Comparison of ENCODE assay signal across 8 cellular contexts in genomic region chr9:96417610-96418073, GRCh38. TPM values are rescaled to one million over a fixed set of nuclear protein-coding genes. Genes with fewer than 3 reads are reported as not detected.
DNase-seq lines count a peak whose midpoint lies in the region; ATAC-seq, FAIRE-seq and TF ChIP-seq lines count a peak whose summit lies in the region.

No MANE protein-coding gene starts in this region.

- ATAC-seq in GM18867 (IDR thresholded peaks at IDR 0.05; ENCODE audit: unreplicated experiment) (peak; percentile 1), GM21360 (IDR thresholded peaks at IDR 0.05; ENCODE audit: unreplicated experiment) (no peak)

- peaks cover 37% of the 10 kb centered on the region for H3K36me3 ChIP-seq in KOPT-K1 (ENCODE audit: insufficient read depth, low read length)
- no peaks in the 10 kb centered on the region for H3K36me3 ChIP-seq in astrocyte (ENCODE audit: insufficient read depth, low read length)
- H3K36me3 ChIP-seq in kidney (ENCODE audit: control insufficient read depth in 1 of 2, insufficient read depth in 2 of 2, low read length in 2 of 2), result no peaks in the 10 kb centered on the region

- no peaks in the 10 kb centered on the region for H3K36me3 Mint-ChIP-seq in astrocyte (ENCODE audit: low read depth, unreplicated experiment)

- H3K27ac ChIP-seq in KOPT-K1 (ENCODE audit: low read depth, low read length, poor library complexity, severe bottlenecking) (peak overlapping the region; percentile 100), astrocyte (ENCODE audit: low read depth, low read length) (peak overlapping the region; percentile 88), kidney (ENCODE audit: low read depth in 2 of 2, low read length in 2 of 2) (peak overlapping the region; percentile 71 to 91)

- peak overlapping the region; percentile 94 for H3K4me2 ChIP-seq in astrocyte (ENCODE audit: low read length)

- peaks cover 19% of the 10 kb centered on the region for H3K4me1 Mint-ChIP-seq in astrocyte (ENCODE audit: low read depth, unreplicated experiment)

- peak overlapping the region; percentile 91 for H2AFZ ChIP-seq in astrocyte (ENCODE audit: low read depth, low read length)

- TF ChIP-seq CTCF in astrocyte (IDR thresholded peaks at IDR 0.05; ENCODE audit: insufficient read depth, low read depth, low read length), result no peak
- no peak for TF ChIP-seq CTCF in kidney (IDR thresholded peaks at IDR 0.05; ENCODE audit: borderline replicate concordance, extremely low read depth, insufficient read depth)

- peaks cover 37% of the 10 kb centered on the region for H3K79me2 ChIP-seq in astrocyte (ENCODE audit: insufficient read depth, low read length)

- peak overlapping the region; percentile 85 for H3K9ac ChIP-seq in astrocyte (ENCODE audit: low read length)
- H3K9ac ChIP-seq in kidney (ENCODE audit: low read length in 2 of 2), result peak overlapping the region in 1 of 2 donors; percentile 65

- H4K20me1 ChIP-seq in astrocyte (ENCODE audit: insufficient read depth, low read length), result peaks cover 3% of the 10 kb centered on the region

- intact Hi-C loops in kidney (cut with DNase I), result no loop called here

- H3K4me1 ChIP-seq in astrocyte (ENCODE audit: insufficient read depth, low read length) (peaks cover 25% of the 10 kb centered on the region), kidney (ENCODE audit: control insufficient read depth in 1 of 2, insufficient read depth in 1 of 2, low read depth in 1 of 2, low read length in 2 of 2) (peaks cover 17 to 20% of the 10 kb centered on the region in 2 donors)

- no peaks in the 10 kb centered on the region for H3K27me3 Mint-ChIP-seq in astrocyte (ENCODE audit: low read depth, unreplicated experiment)

- H3K9me3 Mint-ChIP-seq in astrocyte (ENCODE audit: unreplicated experiment), result no peaks in the 10 kb centered on the region

- no peaks in the 10 kb centered on the region for H3K9me3 ChIP-seq in KOPT-K1 (ENCODE audit: insufficient read depth, low read length, poor library complexity, severe bottlenecking)
- no peaks in the 10 kb centered on the region for H3K9me3 ChIP-seq in astrocyte (ENCODE audit: insufficient read depth, low read depth, low read length)
- H3K9me3 ChIP-seq in kidney (ENCODE audit: control insufficient read depth in 1 of 2, low read length in 2 of 2), result no peaks in the 10 kb centered on the region

- H3K27ac Mint-ChIP-seq in astrocyte (ENCODE audit: unreplicated experiment), result no peak overlapping the region

- peak overlapping the region; percentile 87 for H3K4me3 ChIP-seq in astrocyte (ENCODE audit: insufficient read depth, low read depth, low read length)
- H3K4me3 ChIP-seq in kidney (ENCODE audit: low read length in 2 of 2), result peak overlapping the region; percentile 61 to 68

- FAIRE-seq in astrocyte (lab: Jason Lieb, UNC), result no peak
- no peak for FAIRE-seq in kidney (lab: Jason Lieb, UNC)

- H3K4me3 Mint-ChIP-seq in astrocyte (ENCODE audit: unreplicated experiment), result peak overlapping the region; percentile 84

- no peaks in the 10 kb centered on the region for H3K27me3 ChIP-seq in astrocyte (ENCODE audit: insufficient read depth, low read length)

- no peak for DNase-seq in astrocyte (ENCODE audit: low read depth)
- peak; percentile 88 for DNase-seq in kidney
- DNase-seq in stimulated activated naive CD4-positive, alpha-beta T cell treated with Interleukin-2 at 50 U/mL for 16 hours (lab: John Stamatoyannopoulos, UW), result peak; percentile 52
- DNase-seq in effector CD4-positive, alpha-beta T cell, result no peak
- DNase-seq in SHP77 (lab: John Stamatoyannopoulos, UW), result no peak

RNA-seq across cellular contexts. Expression of gene ZNF367, which starts 0.5 kb away (rescaled TPM):
- 0.41 and 0.89 TPM in 2 replicates for total RNA-seq in astrocyte
- 1.9 TPM for total RNA-seq in kidney
- polyA plus RNA-seq in kidney (ENCODE audit: insufficient read depth, low read depth, low replicate concordance), result 1.5 TPM

RNA-seq across cellular contexts. Expression of gene HABP4, which starts 32.3 kb away (rescaled TPM):
- total RNA-seq in astrocyte (18.1 and 20.1 TPM in 2 replicates), kidney (20.9 TPM)
- polyA plus RNA-seq in kidney (ENCODE audit: insufficient read depth, low read depth, low replicate concordance), result 37.5 TPM

RNA-seq across cellular contexts. Expression of gene SLC35D2, which starts 34.1 kb away (rescaled TPM):
- total RNA-seq in astrocyte (36.6 and 37.3 TPM in 2 replicates), kidney (27.7 TPM)
- 46.1 TPM for polyA plus RNA-seq in kidney (ENCODE audit: insufficient read depth, low read depth, low replicate concordance)

Comparison
In these comparisons a context has a peak if more than half of its experiments do, and no peak if none do; other contexts are left out.
1. DNase-seq: peak in kidney (single experiment) and stimulated activated naive CD4-positive, alpha-beta T cell treated with Interleukin-2 at 50 U/mL for 16 hours (single experiment); none in astrocyte (single experiment), effector CD4-positive, alpha-beta T cell (single experiment) and SHP77 (0 of 2).
2. Peak in every context shown above with its lines, with median percentiles within 50 percentile points of each other: H3K27ac ChIP-seq.